ENCODE assay signal across 22 cellular contexts in genomic region chr2:77834360-77835002, GRCh38.
"Had no signal": no experiment of that assay in that cellular context is flagged by ENCODE, and none has a peak within 500 bp of the region (broad histone marks: within the 10 kb centered on the region; RNA-seq: fewer than 3 reads in every experiment).

No MANE protein-coding gene starts in this region.

- H3K36me3 Mint-ChIP-seq: activated naive CD4-positive, alpha-beta T cell treated with anti-CD3 and anti-CD28 coated beads, Interleukin-2, amount 10 ng/mL, durations not matched to agents 7 days and 5 days had no signal

- H3K4me1 Mint-ChIP-seq: activated B cell treated with CpG ODN at 0.5 μM for 24 hours; activated CD4-positive, alpha-beta memory T cell treated with anti-CD3 and anti-CD28 coated beads, Interleukin-2, amount 10 ng/mL, durations not matched to agents 7 days and 5 days; activated naive CD4-positive, alpha-beta T cell treated with anti-CD3 and anti-CD28 coated beads, Interleukin-2, amount 10 ng/mL, durations not matched to agents 7 days and 5 days; central memory CD8-positive, alpha-beta T cell had no signal

- H3K4me1 ChIP-seq: ascending aorta, colonic mucosa, gastrocnemius medialis, left lung, prostate gland, suprapubic skin, transverse colon, vagina had no signal

- ATAC-seq: gastrocnemius medialis, left lung, right cardiac atrium had no signal

- H3K4me3 Mint-ChIP-seq: activated B cell treated with CpG ODN at 0.5 μM for 24 hours; activated CD4-positive, alpha-beta memory T cell treated with anti-CD3 and anti-CD28 coated beads, Interleukin-2, amount 10 ng/mL, durations not matched to agents 7 days and 5 days; activated naive CD4-positive, alpha-beta T cell treated with anti-CD3 and anti-CD28 coated beads, Interleukin-2, amount 10 ng/mL, durations not matched to agents 7 days and 5 days; activated T-cell treated with anti-CD3 and anti-CD28 coated beads, Interleukin-2, amount 50 U/mL, for 24 hours; central memory CD8-positive, alpha-beta T cell; stimulated activated naive CD8-positive, alpha-beta T cell treated with anti-CD3 and anti-CD28 coated beads, Interleukin-15, Interleukin-2, amounts not matched to agents 100 ng/mL and 50 ng/mL, for 24 hours had no signal

- H3K9me3 ChIP-seq: ascending aorta, colonic mucosa, gastrocnemius medialis, prostate gland, vagina had no signal

- H3K27me3 ChIP-seq: ascending aorta, colonic mucosa, gastrocnemius medialis, left lung, suprapubic skin, transverse colon, vagina had no signal

- H3K4me3 ChIP-seq: ascending aorta, colonic mucosa, gastrocnemius medialis, left lung, prostate gland, skin epidermis, suprapubic skin, transverse colon, vagina had no signal

- DNase-seq: activated B cell treated with CpG ODN at 0.5 μM for 24 hours; activated CD4-positive, alpha-beta memory T cell treated with anti-CD3 and anti-CD28 coated beads, Interleukin-2, amount 10 ng/mL, durations not matched to agents 7 days and 5 days; activated CD4-positive, alpha-beta T cell treated with anti-CD3 and anti-CD28 coated beads for 4 hours; activated naive CD4-positive, alpha-beta T cell treated with anti-CD3 and anti-CD28 coated beads, Interleukin-2, amount 10 ng/mL, durations not matched to agents 7 days and 5 days; activated T-cell treated with anti-CD3 and anti-CD28 coated beads, Interleukin-2, amount 50 U/mL, for 24 hours; colonic mucosa; gastrocnemius medialis; head of caudate nucleus; kidney; left lung; right cardiac atrium; stimulated activated CD4-positive, alpha-beta T cell treated with anti-CD3 and anti-CD28 coated beads, Interleukin-15, amount 100 ng/mL, for 24 hours; stimulated activated CD4-positive, alpha-beta T cell treated with anti-CD3 and anti-CD28 coated beads, Interleukin-2, amount 100 ng/mL, for 48 hours; T-helper 9 cell; transverse colon had no signal

- H3K36me3 ChIP-seq: ascending aorta, colonic mucosa, gastrocnemius medialis, left lung, prostate gland, suprapubic skin, transverse colon, vagina had no signal

- H3K27ac Mint-ChIP-seq: activated B cell treated with CpG ODN at 0.5 μM for 24 hours; activated CD4-positive, alpha-beta memory T cell treated with anti-CD3 and anti-CD28 coated beads, Interleukin-2, amount 10 ng/mL, durations not matched to agents 7 days and 5 days; activated naive CD4-positive, alpha-beta T cell treated with anti-CD3 and anti-CD28 coated beads, Interleukin-2, amount 10 ng/mL, durations not matched to agents 7 days and 5 days; activated T-cell treated with anti-CD3 and anti-CD28 coated beads, Interleukin-2, amount 50 U/mL, for 24 hours; stimulated activated naive CD8-positive, alpha-beta T cell treated with anti-CD3 and anti-CD28 coated beads, Interleukin-15, Interleukin-2, amounts not matched to agents 100 ng/mL and 50 ng/mL, for 24 hours had no signal

- H3K27ac ChIP-seq: ascending aorta, colonic mucosa, gastrocnemius medialis, left lung, prostate gland, skin epidermis, suprapubic skin, transverse colon, vagina had no signal

- H3K27me3 Mint-ChIP-seq: activated B cell treated with CpG ODN at 0.5 μM for 24 hours; activated CD4-positive, alpha-beta memory T cell treated with anti-CD3 and anti-CD28 coated beads, Interleukin-2, amount 10 ng/mL, durations not matched to agents 7 days and 5 days; activated naive CD4-positive, alpha-beta T cell treated with anti-CD3 and anti-CD28 coated beads, Interleukin-2, amount 10 ng/mL, durations not matched to agents 7 days and 5 days; activated T-cell treated with anti-CD3 and anti-CD28 coated beads, Interleukin-2, amount 50 U/mL, for 24 hours; central memory CD8-positive, alpha-beta T cell; stimulated activated naive CD8-positive, alpha-beta T cell treated with anti-CD3 and anti-CD28 coated beads, Interleukin-15, Interleukin-2, amounts not matched to agents 100 ng/mL and 50 ng/mL, for 24 hours had no signal
